8 cellular contexts compared by ENCODE assay signal in genomic region chr5:138336952-138337684, GRCh38. TPM values are rescaled to one million over a fixed set of nuclear protein-coding genes. Genes with fewer than 3 reads are reported as not detected.
A peak's percentile ranks its signal among the peaks of the same experiment; 100 is the strongest.
DNase-seq lines count a peak whose midpoint lies in the region; ATAC-seq and TF ChIP-seq lines count a peak whose summit lies in the region.

No MANE protein-coding gene starts in this region.

- H3K36me3 ChIP-seq in BE2C (peaks cover 6% of the 10 kb centered on the region), right atrium auricular region (peaks cover 9% of the 10 kb centered on the region), prostate gland (no peaks in the 10 kb centered on the region)

- H3K27me3 ChIP-seq in BE2C (no peaks in the 10 kb centered on the region), right atrium auricular region (no peaks in the 10 kb centered on the region), prostate gland (replicated peaks; ENCODE audit: insufficient read depth) (no peaks in the 10 kb centered on the region)

- peak; percentile 6 for ATAC-seq in GM18861 (IDR thresholded peaks at IDR 0.05; ENCODE audit: unreplicated experiment)
- peak; percentile 16 for ATAC-seq in HG03045 (IDR thresholded peaks at IDR 0.05; ENCODE audit: unreplicated experiment)

- DNase-seq in BE2C = no peak
- DNase-seq in NCI-H82 treated with DMSO at 0.1 percent for 48 hours (lab: John Stamatoyannopoulos, UW; ENCODE audit: unreplicated experiment) = peak; percentile 66
- peak in 40 of 58 donors; percentile 57 to 95 (median 86) for DNase-seq in anterior cingulate cortex (lab: John Stamatoyannopoulos, UW)
- DNase-seq in right atrium auricular region (ENCODE audit: low spot score) = peak; percentile 88
- DNase-seq in prostate gland (ENCODE audit: low spot score) = peak; percentile 65
- no peak for DNase-seq in foreskin melanocyte

- intact Hi-C loops in prostate gland (cut with DNase I) = loop anchor here (10.0 kb wide), 1 partner anchor 122 kb away; the partner anchor contains the start of gene CDC23

- no peak for TF ChIP-seq POLR2A in prostate gland (IDR thresholded peaks at IDR 0.05)

- no peak for TF ChIP-seq CTCF in BE2C (IDR thresholded peaks at IDR 0.05; ENCODE audit: low read depth, low read length)
- TF ChIP-seq CTCF in right atrium auricular region (IDR thresholded peaks at IDR 0.05) = no peak
- peak in 1 of 4 experiments; percentile 2 for TF ChIP-seq CTCF in prostate gland (IDR thresholded peaks at IDR 0.05)

- H3K9me3 ChIP-seq in BE2C (no peaks in the 10 kb centered on the region), right atrium auricular region (no peaks in the 10 kb centered on the region), prostate gland (no peaks in the 10 kb centered on the region)

- peak overlapping the region; percentile 96 to 98 for H3K27ac ChIP-seq in right atrium auricular region
- H3K27ac ChIP-seq in prostate gland = peak overlapping the region; percentile 98

- WGBS in prostate gland = 13% methylated on average over 13 of the region's 13 CpGs

- H3K4me3 ChIP-seq in BE2C (ENCODE audit: low read depth, low read length) (peak overlapping the region; percentile 88), right atrium auricular region (peak overlapping the region; percentile 90 to 95), prostate gland (peak overlapping the region; percentile 73 to 94)

- H3K4me1 ChIP-seq in BE2C = no peaks in the 10 kb centered on the region; the same call in 1 of the 2 replicates
- peaks cover 0 to 40% of the 10 kb centered on the region in 2 donors for H3K4me1 ChIP-seq in right atrium auricular region
- H3K4me1 ChIP-seq in prostate gland (replicated peaks) = peaks cover 5% of the 10 kb centered on the region

RNA-seq across cellular contexts. Expression of gene FAM53C, which starts 0.9 kb away (rescaled TPM):
- 40.1 TPM for polyA plus RNA-seq in BE2C (2012; ENCODE audit: insufficient read depth, insufficient read length, low read depth)
- 10 to 100 TPM; 18.6 to 21.4 TPM for total RNA-seq in right atrium auricular region
- 10 to 100 TPM; 32.9 to 81.0 TPM for total RNA-seq in prostate gland

RNA-seq across cellular contexts. Expression of gene CDC25C, which starts 5.5 kb away (rescaled TPM):
- polyA plus RNA-seq in BE2C (2012; ENCODE audit: insufficient read depth, insufficient read length, low read depth) = 1.4 TPM
- total RNA-seq in right atrium auricular region = under 1 TPM in 1 of 2 donors, not detected in 1; 0.30 TPM
- total RNA-seq in prostate gland = 1 to 10 TPM in 1 of 2 donors, under 1 TPM in 1; 0.14 to 3.2 TPM

RNA-seq across cellular contexts. Expression of gene KDM3B, which starts 15.4 kb away (rescaled TPM):
- polyA plus RNA-seq in BE2C (2012; ENCODE audit: insufficient read depth, insufficient read length, low read depth) = 41.7 TPM
- total RNA-seq in right atrium auricular region (10 to 100 TPM; 42.9 to 46.9 TPM), prostate gland (10 to 100 TPM; 61.2 to 85.1 TPM)

Comparison
In these comparisons a context has a peak if more than half of its experiments do, and no peak if none do; other contexts are left out.
1. DNase-seq: peak in NCI-H82 treated with DMSO at 0.1 percent for 48 hours (single experiment), anterior cingulate cortex (40 of 58), right atrium auricular region (single experiment) and prostate gland (single experiment); none in BE2C (single experiment) and foreskin melanocyte (single experiment).
2. Peak in every context shown above with its lines, with median percentiles within 50 percentile points of each other: H3K4me3 ChIP-seq.